Comparison of ENCODE assay signal across 37 cellular contexts in the genomic region with DNA sequence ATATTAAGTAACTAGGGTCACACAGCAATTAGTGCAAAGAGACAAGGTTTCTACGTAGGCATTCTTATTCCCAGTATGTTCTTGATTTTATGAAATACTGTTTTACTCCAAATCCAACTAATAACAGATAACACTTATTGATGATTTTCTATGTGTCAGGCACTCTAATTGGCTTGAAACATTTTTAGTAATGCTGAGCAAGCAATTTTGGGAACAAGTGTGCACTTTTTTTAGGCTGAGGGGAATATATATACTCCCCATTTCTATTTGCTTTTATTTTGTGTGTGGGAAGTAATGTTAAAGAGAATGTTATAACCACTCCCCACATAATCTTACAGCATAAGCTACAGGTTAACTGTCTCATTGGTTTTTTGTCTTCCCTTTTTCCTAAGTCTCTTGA. TPM values are rescaled to one million over a fixed set of nuclear protein-coding genes. Genes with fewer than 3 reads are reported as not detected.
"Had no signal": no experiment of that assay in that cellular context is flagged by ENCODE, and none has a peak within 500 bp of the region (broad histone marks: within the 10 kb centered on the region; RNA-seq: fewer than 3 reads in every experiment).

No MANE protein-coding gene starts in this region.

- H3K4me3 ChIP-seq: adrenal gland, body of pancreas, breast epithelium had no signal

- FAIRE-seq: astrocyte, colon, TTC549 had no signal

- H3K27ac ChIP-seq: adrenal gland, body of pancreas, brain microvascular endothelial cell, breast epithelium, VCaP had no signal

- H3K9me3 ChIP-seq: adrenal gland, body of pancreas, breast epithelium had no signal

- H3K36me3 ChIP-seq: adrenal gland, brain microvascular endothelial cell, breast epithelium had no signal

- DNase-seq: activated B cell treated with CpG ODN at 0.5 μM for 24 hours; activated CD4-positive, alpha-beta memory T cell treated with anti-CD3 and anti-CD28 coated beads for 36 hours; activated CD4-positive, alpha-beta T cell treated with anti-CD3 and anti-CD28 coated beads for 4 hours; activated CD4-positive, alpha-beta T cell treated with anti-CD3 and anti-CD28 coated beads, Interleukin-2, amount 10 ng/mL, durations not matched to agents 24 days and 14 days; activated CD4-positive, alpha-beta T cell treated with anti-CD3 and anti-CD28 coated beads, Interleukin-2, amount 50 U/mL, for 1 hour; activated CD4-positive, alpha-beta T cell treated with anti-CD3 and anti-CD28 coated beads, Interleukin-2, amount 50 U/mL, for 4 hours; activated CD4-positive, CD25-positive, alpha-beta regulatory T cell treated with anti-CD3 and anti-CD28 coated beads, Interleukin-2, amount 50 U/mL, for 72 hours; activated CD8-positive, alpha-beta memory T cell treated with anti-CD3 and anti-CD28 coated beads, Interleukin-2, amount 50 U/mL, for 4 hours; activated CD8-positive, alpha-beta T cell treated with anti-CD3 and anti-CD28 coated beads for 36 hours; activated effector memory CD4-positive, alpha-beta T cell treated with anti-CD3 and anti-CD28 coated beads, Interleukin-2, amount 50 U/mL, for 16 hours; activated gamma-delta T cell treated with Interleukin-2 at 50 U/mL for 16 hours; activated naive CD4-positive, alpha-beta T cell; activated naive CD4-positive, alpha-beta T cell treated with anti-CD3 and anti-CD28 coated beads for 36 hours; activated naive CD4-positive, alpha-beta T cell treated with anti-CD3 and anti-CD28 coated beads, Interleukin-2, amount 50 U/mL, for 16 hours; activated naive CD8-positive, alpha-beta T cell treated with anti-CD3 and anti-CD28 coated beads for 36 hours; activated T-cell treated with anti-CD3 and anti-CD28 coated beads for 4 hours; activated T-cell treated with anti-CD3 and anti-CD28 coated beads, Interleukin-2, amount 50 U/mL, for 1 hour; activated T-cell treated with anti-CD3 and anti-CD28 coated beads, Interleukin-2, amount 50 U/mL, for 4 hours; activated T-cell treated with anti-CD3 and anti-CD28 coated beads, Interleukin-2, amount 50 U/mL, for 72 hours; adrenal gland; amniotic stem cell; aorta; body of pancreas; brain microvascular endothelial cell; central memory CD4-positive, alpha-beta T cell; T-helper 2 cell; T-helper 9 cell had no signal

- H3K4me1 Mint-ChIP-seq: activated B cell treated with CpG ODN at 0.5 μM for 24 hours; activated CD4-positive, alpha-beta T cell treated with anti-CD3 and anti-CD28 coated beads, Interleukin-2, amount 10 ng/mL, durations not matched to agents 24 days and 14 days; activated naive CD8-positive, alpha-beta T cell treated with anti-CD3 and anti-CD28 coated beads for 36 hours; activated T-helper 17 cell treated with anti-CD3 and anti-CD28 coated beads, Interleukin-2, amount 50 U/mL, for 72 hours had no signal

- H3K4me1 ChIP-seq: adrenal gland, breast epithelium had no signal

- H3K4me3 Mint-ChIP-seq: activated B cell treated with CpG ODN at 0.5 μM for 24 hours; activated CD4-positive, alpha-beta memory T cell treated with anti-CD3 and anti-CD28 coated beads for 36 hours; activated CD4-positive, alpha-beta T cell treated with anti-CD3 and anti-CD28 coated beads, Interleukin-2, amount 10 ng/mL, durations not matched to agents 24 days and 14 days; activated CD8-positive, alpha-beta T cell treated with anti-CD3 and anti-CD28 coated beads for 36 hours; activated naive CD4-positive, alpha-beta T cell treated with anti-CD3 and anti-CD28 coated beads for 36 hours; activated naive CD8-positive, alpha-beta T cell treated with anti-CD3 and anti-CD28 coated beads for 36 hours; activated T-cell treated with anti-CD3 and anti-CD28 coated beads, Interleukin-2, amount 50 U/mL, for 4 hours; activated T-cell treated with anti-CD3 and anti-CD28 coated beads, Interleukin-2, amount 50 U/mL, for 72 hours; activated T-helper 1 cell treated with anti-CD3 and anti-CD28 coated beads, Interleukin-12 subunit alpha, Interleukin-12 subunit beta, Interleukin-2, Interleukin-4 antibody, amounts not matched to agents 30 ng/mL and 10 ng/mL and 1 ng/mL, durations not matched to agents 14 hours and 24 hours and 36 hours; activated T-helper 17 cell treated with anti-CD3 and anti-CD28 coated beads, Interleukin-2, amount 50 U/mL, for 72 hours; T-helper 2 cell treated with Interferon-gamma antibody and Interleukin-4, amounts not matched to agents 5 μg/mL and 100 μg/mL, for 36 hours had no signal

- ATAC-seq: activated CD8-positive, alpha-beta T cell treated with anti-CD3 and anti-CD28 coated beads for 36 hours; activated naive CD4-positive, alpha-beta T cell treated with anti-CD3 and anti-CD28 coated beads, Interleukin-2, amount 50 U/mL, for 72 hours; activated T-cell treated with anti-CD3 and anti-CD28 coated beads, Interleukin-2, amount 50 U/mL, for 4 hours; activated T-cell treated with anti-CD3 and anti-CD28 coated beads, Interleukin-2, amount 50 U/mL, for 72 hours; activated T-helper 17 cell treated with anti-CD3 and anti-CD28 coated beads, Interleukin-2, amount 50 U/mL, for 72 hours; body of pancreas had no signal

- H3K27me3 ChIP-seq: body of pancreas had no signal

- H3K27ac Mint-ChIP-seq: activated B cell treated with CpG ODN at 0.5 μM for 24 hours; activated CD4-positive, alpha-beta memory T cell treated with anti-CD3 and anti-CD28 coated beads for 36 hours; activated CD4-positive, alpha-beta T cell treated with anti-CD3 and anti-CD28 coated beads, Interleukin-2, amount 10 ng/mL, durations not matched to agents 24 days and 14 days; activated CD8-positive, alpha-beta T cell treated with anti-CD3 and anti-CD28 coated beads for 36 hours; activated naive CD4-positive, alpha-beta T cell treated with anti-CD3 and anti-CD28 coated beads for 36 hours; activated naive CD4-positive, alpha-beta T cell treated with anti-CD3 and anti-CD28 coated beads, Interleukin-2, amount 50 U/mL, for 72 hours; activated naive CD8-positive, alpha-beta T cell treated with anti-CD3 and anti-CD28 coated beads for 36 hours; activated T-cell treated with anti-CD3 and anti-CD28 coated beads, Interleukin-2, amount 50 U/mL, for 72 hours; activated T-helper 1 cell treated with anti-CD3 and anti-CD28 coated beads, Interleukin-12 subunit alpha, Interleukin-12 subunit beta, Interleukin-2, Interleukin-4 antibody, amounts not matched to agents 30 ng/mL and 10 ng/mL and 1 ng/mL, durations not matched to agents 14 hours and 24 hours and 36 hours; activated T-helper 17 cell treated with anti-CD3 and anti-CD28 coated beads, Interleukin-2, amount 50 U/mL, for 72 hours; T-helper 2 cell treated with Interferon-gamma antibody and Interleukin-4, amounts not matched to agents 5 μg/mL and 100 μg/mL, for 36 hours had no signal

- H3K9me3 Mint-ChIP-seq: activated B cell treated with CpG ODN at 0.5 μM for 24 hours; activated T-helper 1 cell treated with anti-CD3 and anti-CD28 coated beads, Interleukin-12 subunit alpha, Interleukin-12 subunit beta, Interleukin-2, Interleukin-4 antibody, amounts not matched to agents 30 ng/mL and 10 ng/mL and 1 ng/mL, durations not matched to agents 14 hours and 24 hours and 36 hours; T-helper 2 cell treated with Interferon-gamma antibody and Interleukin-4, amounts not matched to agents 5 μg/mL and 100 μg/mL, for 36 hours had no signal

RNA-seq across cellular contexts. Expression of a gene that starts 4.2 kb away (rescaled TPM):
- total RNA-seq: activated B cell treated with CpG ODN at 0.5 μM for 24 hours; activated CD4-positive, alpha-beta memory T cell treated with anti-CD3 and anti-CD28 coated beads for 36 hours; activated CD4-positive, alpha-beta T cell treated with anti-CD3 and anti-CD28 coated beads, Interleukin-2, amount 10 ng/mL, durations not matched to agents 24 days and 14 days; activated CD8-positive, alpha-beta memory T cell treated with anti-CD3 and anti-CD28 coated beads for 36 hours; activated CD8-positive, alpha-beta T cell treated with anti-CD3 and anti-CD28 coated beads for 36 hours; activated naive CD4-positive, alpha-beta T cell treated with anti-CD3 and anti-CD28 coated beads for 36 hours; activated naive CD4-positive, alpha-beta T cell treated with anti-CD3 and anti-CD28 coated beads, Interleukin-2, amount 50 U/mL, for 72 hours; activated naive CD8-positive, alpha-beta T cell treated with anti-CD3 and anti-CD28 coated beads for 36 hours; activated T-cell treated with anti-CD3 and anti-CD28 coated beads, Interleukin-2, amount 50 U/mL, for 4 hours; activated T-cell treated with anti-CD3 and anti-CD28 coated beads, Interleukin-2, amount 50 U/mL, for 72 hours; activated T-helper 1 cell treated with anti-CD3 and anti-CD28 coated beads, Interleukin-12 subunit alpha, Interleukin-12 subunit beta, Interleukin-2, Interleukin-4 antibody, amounts not matched to agents 30 ng/mL and 10 ng/mL and 1 ng/mL, durations not matched to agents 14 hours and 24 hours and 36 hours; activated T-helper 17 cell treated with anti-CD3 and anti-CD28 coated beads, Interleukin-2, amount 50 U/mL, for 72 hours had no signal
- polyA plus RNA-seq: aorta had no signal
